In the genomic region with DNA sequence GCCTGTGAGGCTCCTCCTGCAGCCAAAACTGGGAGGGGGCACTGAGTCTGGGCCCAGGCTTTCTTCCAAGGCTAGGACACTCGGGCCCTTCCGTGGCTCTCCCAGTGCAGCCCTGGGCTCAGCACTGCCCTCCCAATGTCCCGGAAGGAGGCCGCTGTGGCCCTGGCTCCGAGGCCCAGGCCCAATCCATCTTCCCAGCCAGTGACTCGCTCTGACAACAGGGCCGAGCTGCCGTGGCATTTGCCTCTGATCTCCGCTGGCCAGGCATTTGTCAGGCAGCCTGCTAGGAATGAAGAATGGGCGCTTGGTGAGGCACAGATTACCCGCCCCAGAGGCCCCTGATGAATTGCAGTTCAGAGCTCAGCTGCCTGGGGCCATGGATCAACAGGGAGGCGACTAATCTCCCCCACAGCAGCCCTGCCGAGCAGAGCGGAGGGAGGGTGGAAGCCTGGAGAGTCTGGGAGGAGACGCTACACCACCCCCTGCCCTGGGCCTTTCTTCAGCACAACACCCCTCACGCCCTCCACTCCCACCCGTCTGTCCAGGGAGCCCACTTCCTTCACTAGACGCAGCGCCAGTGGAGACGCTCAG, we compare ENCODE assay signal across 9 cellular contexts. TPM values are rescaled to one million over a fixed set of nuclear protein-coding genes. Genes with fewer than 3 reads are reported as not detected.
DNase-seq lines count a peak whose midpoint lies in the region; ATAC-seq and TF ChIP-seq lines count a peak whose summit lies in the region.
"Had no signal": no experiment of that assay in that cellular context is flagged by ENCODE, and none has a peak within 500 bp of the region (broad histone marks: within the 10 kb centered on the region; RNA-seq: fewer than 3 reads in every experiment).

No MANE protein-coding gene starts in this region.

- H3K36me3 ChIP-seq in thymus (ENCODE audit: control insufficient read depth, insufficient read depth), result no peaks in the 10 kb centered on the region

- no peaks in the 10 kb centered on the region for H3K9me3 Mint-ChIP-seq in activated CD4-positive, alpha-beta T cell treated with anti-CD3 and anti-CD28 coated beads for 36 hours (ENCODE audit: low read depth)

- no peak for DNase-seq in activated CD4-positive, alpha-beta T cell treated with anti-CD3 and anti-CD28 coated beads for 36 hours
- no peak for DNase-seq in activated CD4-positive, alpha-beta T cell treated with anti-CD3 and anti-CD28 coated beads, Interleukin-2, amount 50 U/mL, for 1 hour
- DNase-seq in T-helper 17 cell (no peak), right cardiac atrium (peak; percentile 62 to 84 (median 81)), GM13976 (ENCODE audit: low spot score) (no peak), DMS114 treated with DMSO at 0.1 percent for 48 hours (lab: John Stamatoyannopoulos, UW; ENCODE audit: unreplicated experiment) (no peak)
- DNase-seq in stimulated activated CD4-positive, alpha-beta T cell treated with anti-CD3 and anti-CD28 coated beads, Interleukin-4, amount 100 ng/mL, for 1 hour, result no peak

- in situ Hi-C loops in GM13976 (cut with MboI; ENCODE audit: low sequenced_read_pairs, unreplicated experiment), result no loop called here

- no peak for ATAC-seq in activated CD4-positive, alpha-beta T cell treated with anti-CD3 and anti-CD28 coated beads for 36 hours
- ATAC-seq in T-helper 17 cell (no peak), right cardiac atrium (peak; percentile 37 to 50)

- H3K4me3 Mint-ChIP-seq in activated CD4-positive, alpha-beta T cell treated with anti-CD3 and anti-CD28 coated beads for 36 hours, result peak overlapping the region; percentile 59
- peak overlapping the region; percentile 31 for H3K4me3 Mint-ChIP-seq in T-helper 17 cell

- CTCF ChIA-PET in activated CD4-positive, alpha-beta T cell treated with anti-CD3 and anti-CD28 coated beads for 36 hours (lab: Charles Lee), result interaction anchor here (0.8 to 6.2 kb wide), 17 partner anchors 8 to 526 kb away, joined by 3 to 120 read pairs (median 12); a partner anchor contains a TSS

- H3K9me3 ChIP-seq in T-helper 17 cell (ENCODE audit: control insufficient read depth, low read length, poor library complexity, severe bottlenecking) (no peaks in the 10 kb centered on the region), right cardiac atrium (ENCODE audit: control insufficient read depth, low read length) (no peaks in the 10 kb centered on the region), thymus (ENCODE audit: control insufficient read depth) (no peaks in the 10 kb centered on the region)

- H3K36me3 Mint-ChIP-seq in activated CD4-positive, alpha-beta T cell treated with anti-CD3 and anti-CD28 coated beads for 36 hours (ENCODE audit: low read depth), result no peaks in the 10 kb centered on the region
- no peaks in the 10 kb centered on the region for H3K36me3 Mint-ChIP-seq in T-helper 17 cell (ENCODE audit: low read depth)

- peak overlapping the region; percentile 99 for H3K27ac Mint-ChIP-seq in activated CD4-positive, alpha-beta T cell treated with anti-CD3 and anti-CD28 coated beads for 36 hours
- H3K27ac Mint-ChIP-seq in T-helper 17 cell, result peak overlapping the region; percentile 94

- 60% methylated on average over 20 of the region's 20 CpGs for WGBS in right cardiac atrium
- WGBS in thymus, result 93% methylated on average over 20 of the region's 20 CpGs

- POLR2A ChIA-PET in activated CD4-positive, alpha-beta T cell treated with anti-CD3 and anti-CD28 coated beads for 36 hours (lab: Charles Lee), result interaction anchor here (1.1 to 2.0 kb wide), 2 partner anchors 12 to 231 kb away, joined by 3 to 7 read pairs; no protein-coding TSS in a partner anchor

- intact Hi-C loops in activated CD4-positive, alpha-beta T cell treated with anti-CD3 and anti-CD28 coated beads for 36 hours (cut with DNase I, micrococcal nuclease), result loop anchor here (1.0 to 10.0 kb wide), 9 partner anchors 131 to 971 kb away; a partner anchor contains a TSS
- intact Hi-C loops in right cardiac atrium (cut with DNase I), result loop anchor here in 3 of 4 donors (5.0 kb wide), 1 partner anchor 389 kb away; no protein-coding TSS in a partner anchor

- H3K4me3 ChIP-seq in right cardiac atrium (ENCODE audit: low read length), result no peak overlapping the region
- H3K4me3 ChIP-seq in thymus (ENCODE audit: low read length), result no peak overlapping the region

- H3K27me3 Mint-ChIP-seq in activated CD4-positive, alpha-beta T cell treated with anti-CD3 and anti-CD28 coated beads for 36 hours, result no peaks in the 10 kb centered on the region
- no peaks in the 10 kb centered on the region for H3K27me3 Mint-ChIP-seq in T-helper 17 cell

- peak overlapping the region; percentile 21 for H3K27ac ChIP-seq in right cardiac atrium (ENCODE audit: low read length)
- peak overlapping the region; percentile 46 for H3K27ac ChIP-seq in thymus (ENCODE audit: low read depth)
- H3K27ac ChIP-seq: parathyroid adenoma had no signal

- TF ChIP-seq CTCF in GM13976 (IDR thresholded peaks at IDR 0.05; ENCODE audit: borderline replicate concordance, control extremely low read depth, extremely low read depth, insufficient read depth, missing control alignments), result no peak

- H3K27me3 ChIP-seq in right cardiac atrium (ENCODE audit: control insufficient read depth, insufficient read depth), result no peaks in the 10 kb centered on the region
- H3K27me3 ChIP-seq in thymus (ENCODE audit: control insufficient read depth, insufficient read depth), result no peaks in the 10 kb centered on the region

- H3K4me1 Mint-ChIP-seq in activated CD4-positive, alpha-beta T cell treated with anti-CD3 and anti-CD28 coated beads for 36 hours, result peaks cover 52% of the 10 kb centered on the region
- H3K4me1 Mint-ChIP-seq in T-helper 17 cell, result peaks cover 42% of the 10 kb centered on the region

- H3K4me1 ChIP-seq in right cardiac atrium (ENCODE audit: control insufficient read depth, insufficient read depth, low read length), result peaks cover 4% of the 10 kb centered on the region
- H3K4me1 ChIP-seq in thymus (ENCODE audit: control insufficient read depth, insufficient read depth, low read length), result peaks cover 23% of the 10 kb centered on the region
- H3K4me1 ChIP-seq: parathyroid adenoma had no signal

RNA-seq across cellular contexts. Expression of a gene that starts 8.3 kb away (rescaled TPM):
- total RNA-seq in activated CD4-positive, alpha-beta T cell treated with anti-CD3 and anti-CD28 coated beads for 36 hours, result 1 to 10 TPM in 1 of 2 experiments, under 1 TPM in 1; 0.91 to 1.1 TPM
- total RNA-seq in T-helper 17 cell, result 1 to 10 TPM in 1 of 2 donors, not detected in 1; 1.3 TPM
- total RNA-seq in right cardiac atrium, result 1 to 10 TPM; 1.1 to 4.0 (median 1.9) TPM
- 2.1 TPM for polyA plus RNA-seq in right cardiac atrium
- 100 TPM for polyA plus RNA-seq in thymus

RNA-seq across cellular contexts. Expression of a gene that starts 19.2 kb away (rescaled TPM):
- under 1 TPM; 0.05 to 0.67 TPM for total RNA-seq in activated CD4-positive, alpha-beta T cell treated with anti-CD3 and anti-CD28 coated beads for 36 hours
- under 1 TPM; 0.21 to 0.92 TPM for total RNA-seq in T-helper 17 cell
- 1 to 10 TPM in 2 of 4 donors, under 1 TPM in 2; 0.45 to 1.4 (median 1.1) TPM for total RNA-seq in right cardiac atrium
- polyA plus RNA-seq in right cardiac atrium, result 0.70 TPM
- polyA plus RNA-seq in thymus, result 0.32 TPM

Comparison
In these comparisons a context has a peak if more than half of its experiments do, and no peak if none do; other contexts are left out.
1. ATAC-seq: peak in right cardiac atrium (2 of 2); none in activated CD4-positive, alpha-beta T cell treated with anti-CD3 and anti-CD28 coated beads for 36 hours (single experiment) and T-helper 17 cell (single experiment).
2. DNase-seq: peak in right cardiac atrium (3 of 3); none in activated CD4-positive, alpha-beta T cell treated with anti-CD3 and anti-CD28 coated beads for 36 hours (single experiment), activated CD4-positive, alpha-beta T cell treated with anti-CD3 and anti-CD28 coated beads, Interleukin-2, amount 50 U/mL, for 1 hour (single experiment), T-helper 17 cell (0 of 3), stimulated activated CD4-positive, alpha-beta T cell treated with anti-CD3 and anti-CD28 coated beads, Interleukin-4, amount 100 ng/mL, for 1 hour (single experiment), GM13976 (single experiment) and DMS114 treated with DMSO at 0.1 percent for 48 hours (single experiment).